In the genomic region with DNA sequence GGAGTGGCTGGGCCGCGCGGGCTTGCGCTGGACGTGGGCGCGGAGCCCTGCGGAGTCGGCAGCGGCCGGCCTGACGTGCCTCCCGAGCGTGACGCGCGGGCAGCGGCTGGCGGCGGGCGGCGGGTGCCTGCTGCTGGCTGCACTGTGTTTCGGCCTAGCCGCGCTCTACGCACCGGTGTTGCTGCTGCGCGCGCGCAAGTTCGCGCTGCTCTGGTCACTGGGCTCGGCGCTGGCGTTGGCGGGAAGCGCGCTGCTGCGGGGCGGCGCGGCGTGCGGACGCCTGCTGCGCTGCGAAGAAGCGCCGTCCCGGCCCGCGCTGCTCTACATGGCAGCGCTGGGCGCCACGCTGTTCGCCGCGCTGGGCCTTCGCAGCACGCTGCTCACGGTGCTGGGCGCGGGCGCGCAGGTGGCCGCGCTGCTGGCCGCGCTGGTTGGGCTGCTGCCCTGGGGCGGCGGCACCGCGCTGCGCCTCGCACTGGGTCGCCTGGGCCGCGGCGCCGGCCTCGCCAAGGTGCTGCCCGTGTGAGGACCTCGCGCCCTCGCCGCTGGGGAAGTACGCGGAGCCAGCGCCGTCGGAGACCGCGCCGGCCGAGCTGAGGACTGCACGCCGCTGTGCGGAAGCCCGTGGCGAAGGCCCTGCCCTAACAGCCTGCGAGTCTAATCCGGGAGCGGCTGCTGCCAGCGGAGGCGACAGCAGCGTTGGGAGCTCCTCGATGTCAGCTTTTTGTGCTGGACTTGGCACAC, we compare ENCODE assay signal across 1 cellular context.
A peak's percentile ranks its signal among the peaks of the same experiment; 100 is the strongest.
TF ChIP-seq lines count a peak whose summit lies in the region.

No MANE protein-coding gene starts in this region.

TF ChIP-seq in A549, 52 proteins besides CTCF, POLR2A, EP300 and RAD21 (continued from another document):
- TF ChIP-seq, protein P1, sequence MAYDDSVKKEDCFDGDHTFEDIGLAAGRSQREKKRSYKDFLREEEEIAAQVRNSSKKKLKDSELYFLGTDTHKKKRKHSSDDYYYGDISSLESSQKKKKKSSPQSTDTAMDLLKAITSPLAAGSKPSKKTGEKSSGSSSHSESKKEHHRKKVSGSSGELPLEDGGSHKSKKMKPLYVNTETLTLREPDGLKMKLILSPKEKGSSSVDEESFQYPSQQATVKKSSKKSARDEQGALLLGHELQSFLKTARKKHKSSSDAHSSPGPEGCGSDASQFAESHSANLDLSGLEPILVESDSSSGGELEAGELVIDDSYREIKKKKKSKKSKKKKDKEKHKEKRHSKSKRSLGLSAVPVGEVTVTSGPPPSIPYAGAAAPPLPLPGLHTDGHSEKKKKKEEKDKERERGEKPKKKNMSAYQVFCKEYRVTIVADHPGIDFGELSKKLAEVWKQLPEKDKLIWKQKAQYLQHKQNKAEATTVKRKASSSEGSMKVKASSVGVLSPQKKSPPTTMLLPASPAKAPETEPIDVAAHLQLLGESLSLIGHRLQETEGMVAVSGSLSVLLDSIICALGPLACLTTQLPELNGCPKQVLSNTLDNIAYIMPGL (CRISPR knock-in tag; IDR thresholded peaks at IDR 0.05; ENCODE audit: borderline replicate concordance) = no peak
- TF ChIP-seq, protein P2, sequence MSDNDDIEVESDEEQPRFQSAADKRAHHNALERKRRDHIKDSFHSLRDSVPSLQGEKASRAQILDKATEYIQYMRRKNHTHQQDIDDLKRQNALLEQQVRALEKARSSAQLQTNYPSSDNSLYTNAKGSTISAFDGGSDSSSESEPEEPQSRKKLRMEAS (IDR thresholded peaks at IDR 0.05) = peak; percentile 74; the same call in 1 of the 2 replicates
- TF ChIP-seq HDAC2 (IDR thresholded peaks at IDR 0.05) (no peak), HOXB5 (CRISPR knock-in tag; IDR thresholded peaks at IDR 0.05) (peak; percentile 73; the same call in 1 of the 2 replicates), SMC3 (IDR thresholded peaks at IDR 0.05) (0 out of 3 replicates have a peak, but pooled peaks have one; percentile 28), MAFK (IDR thresholded peaks at IDR 0.05; ENCODE audit: partially characterized antibody) (no peak), ZFP36 (IDR thresholded peaks at IDR 0.05; ENCODE audit: borderline replicate concordance, partially characterized antibody) (no peak), HOXB13 (CRISPR knock-in tag; IDR thresholded peaks at IDR 0.05; ENCODE audit: low read depth) (peak; percentile 50; the same call in 1 of the 2 replicates), EHF (CRISPR knock-in tag; IDR thresholded peaks at IDR 0.05) (peak; percentile 29; the same call in 1 of the 2 replicates), RNF2 (IDR thresholded peaks at IDR 0.05; ENCODE audit: borderline replicate concordance, low read depth) (no peak)
- TF ChIP-seq, protein P3, sequence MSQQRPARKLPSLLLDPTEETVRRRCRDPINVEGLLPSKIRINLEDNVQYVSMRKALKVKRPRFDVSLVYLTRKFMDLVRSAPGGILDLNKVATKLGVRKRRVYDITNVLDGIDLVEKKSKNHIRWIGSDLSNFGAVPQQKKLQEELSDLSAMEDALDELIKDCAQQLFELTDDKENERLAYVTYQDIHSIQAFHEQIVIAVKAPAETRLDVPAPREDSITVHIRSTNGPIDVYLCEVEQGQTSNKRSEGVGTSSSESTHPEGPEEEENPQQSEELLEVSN (IDR thresholded peaks at IDR 0.05; ENCODE audit: borderline replicate concordance, low read depth) = peak; percentile 68
- TF ChIP-seq, protein P4, sequence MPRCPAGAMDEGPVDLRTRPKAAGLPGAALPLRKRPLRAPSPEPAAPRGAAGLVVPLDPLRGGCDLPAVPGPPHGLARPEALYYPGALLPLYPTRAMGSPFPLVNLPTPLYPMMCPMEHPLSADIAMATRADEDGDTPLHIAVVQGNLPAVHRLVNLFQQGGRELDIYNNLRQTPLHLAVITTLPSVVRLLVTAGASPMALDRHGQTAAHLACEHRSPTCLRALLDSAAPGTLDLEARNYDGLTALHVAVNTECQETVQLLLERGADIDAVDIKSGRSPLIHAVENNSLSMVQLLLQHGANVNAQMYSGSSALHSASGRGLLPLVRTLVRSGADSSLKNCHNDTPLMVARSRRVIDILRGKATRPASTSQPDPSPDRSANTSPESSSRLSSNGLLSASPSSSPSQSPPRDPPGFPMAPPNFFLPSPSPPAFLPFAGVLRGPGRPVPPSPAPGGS (IDR thresholded peaks at IDR 0.05) = peak; percentile 7; the same call in 1 of the 3 replicates
